8 cellular contexts compared by ENCODE assay signal in the genomic region with DNA sequence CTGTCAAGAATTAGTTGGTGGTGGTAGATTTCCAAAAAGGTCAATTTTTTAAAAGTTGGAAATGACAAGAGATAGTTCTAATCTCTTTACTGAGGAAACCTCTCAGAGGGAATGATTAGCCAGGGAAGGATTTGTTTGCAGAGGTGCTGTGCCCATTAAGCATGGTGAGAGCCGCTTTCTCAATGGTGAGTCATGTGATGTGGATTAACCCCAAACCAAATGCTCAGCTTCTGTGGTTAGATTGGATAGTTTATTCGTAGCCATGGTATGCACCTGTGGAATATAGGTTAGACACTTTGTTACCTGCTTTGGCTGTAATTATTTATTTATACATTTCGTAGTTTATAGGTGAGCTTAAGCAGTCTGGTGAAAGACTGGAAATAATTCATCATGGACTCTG. TPM values are rescaled to one million over a fixed set of nuclear protein-coding genes. Genes with fewer than 3 reads are reported as not detected.
DNase-seq lines count a peak whose midpoint lies in the region; ATAC-seq and TF ChIP-seq lines count a peak whose summit lies in the region.
"Had no signal": no experiment of that assay in that cellular context is flagged by ENCODE, and none has a peak within 500 bp of the region (broad histone marks: within the 10 kb centered on the region; RNA-seq: fewer than 3 reads in every experiment).

No MANE protein-coding gene starts in this region.

- H3K4me3 ChIP-seq in GM23248 = no peak overlapping the region

- peaks cover 31% of the 10 kb centered on the region for H3K4me1 Mint-ChIP-seq in endothelial cell (ENCODE audit: unreplicated experiment)

- DNase-seq in GM23248 (peak; percentile 82), NCI-H524 treated with DMSO at 0.1 percent for 48 hours (lab: John Stamatoyannopoulos, UW) (peak; percentile 16), endothelial cell (ENCODE audit: low spot score) (no peak), non-pigmented ciliary epithelial cell (ENCODE audit: low read depth) (peak; percentile 35), cortex of kidney (lab: John Stamatoyannopoulos, UW) (no peak), NCI-H345 treated with DMSO at 0.1 percent for 48 hours (lab: John Stamatoyannopoulos, UW; ENCODE audit: unreplicated experiment) (no peak)
- DNase-seq: NCI-H2081 treated with DMSO at 0.1 percent for 48 hours had no signal

- in situ Hi-C loops in GM23248 (cut with MboI) = no loop called here

- no peak overlapping the region for H2AFZ ChIP-seq in GM23248

- H4K20me1 ChIP-seq in GM23248 (ENCODE audit: insufficient read depth) = peaks cover 50% of the 10 kb centered on the region

- peak overlapping the region; percentile 52 for H3K4me2 ChIP-seq in GM23248 (ENCODE audit: unreplicated experiment)

- no peak overlapping the region for H3K4me3 Mint-ChIP-seq in endothelial cell (ENCODE audit: unreplicated experiment)

- H3K36me3 ChIP-seq in GM23248 (ENCODE audit: low read depth) = peaks cover 7% of the 10 kb centered on the region; the same call in 1 of the 2 replicates

- ATAC-seq in GM21786 (IDR thresholded peaks at IDR 0.05; ENCODE audit: unreplicated experiment) = no peak

- H3K9me3 ChIP-seq in GM23248 (ENCODE audit: low read depth) = no peaks in the 10 kb centered on the region

- H3K9me3 Mint-ChIP-seq in endothelial cell (ENCODE audit: unreplicated experiment) = no peaks in the 10 kb centered on the region

- H3K9me2 ChIP-seq in GM23248 (ENCODE audit: insufficient read depth) = no peaks in the 10 kb centered on the region

- peaks cover 28% of the 10 kb centered on the region for H3K36me3 Mint-ChIP-seq in endothelial cell (ENCODE audit: low read depth, unreplicated experiment)

- H3K9ac ChIP-seq in GM23248 = 0 out of 2 replicates have a peak overlapping the region, but pooled peaks have one; percentile 12

- H3K27me3 Mint-ChIP-seq in endothelial cell (ENCODE audit: unreplicated experiment) = no peaks in the 10 kb centered on the region

- no peak for TF ChIP-seq CTCF in endothelial cell (IDR thresholded peaks at IDR 0.05; ENCODE audit: unreplicated experiment)

- peaks cover 98% of the 10 kb centered on the region for H3K79me2 ChIP-seq in GM23248 (ENCODE audit: insufficient read depth)

- no peaks in the 10 kb centered on the region for H3K27me3 ChIP-seq in GM23248 (replicated peaks; ENCODE audit: insufficient read depth)

- peak overlapping the region; percentile 48 for H3K27ac Mint-ChIP-seq in endothelial cell (ENCODE audit: unreplicated experiment)

- WGBS in GM23248 (ENCODE audit: low coverage in 1 of 2, low lambda C conversion rate in 2 of 2, missing lambda C conversion rate in 2 of 2), 2 experiments = 33 to 37% methylated on average over 3 of the region's 3 CpGs

- peak overlapping the region; percentile 47 for H3K27ac ChIP-seq in GM23248

- peaks cover 24% of the 10 kb centered on the region for H3F3A ChIP-seq in GM23248 (ENCODE audit: insufficient read depth)

- H3K4me1 ChIP-seq in GM23248 (ENCODE audit: insufficient read depth) = peaks cover 23% of the 10 kb centered on the region

RNA-seq across cellular contexts. Expression of a gene that starts 7.1 kb away (rescaled TPM):
- 69.4 and 71.0 TPM in 2 replicates for total RNA-seq in GM23248 (2014; rRNA removed; shearing (Covaris generic))
- 116 and 117 TPM in 2 replicates for polyA plus RNA-seq in GM23248 (2016; fragmentation: Nextera tagmentation; extraction: Ambion mirVana)
- 223 TPM for total RNA-seq in endothelial cell (ENCODE audit: unreplicated experiment)

RNA-seq across cellular contexts. Expression of a gene that starts 38.8 kb away (rescaled TPM):
- 64.2 and 87.4 TPM in 2 replicates for total RNA-seq in GM23248 (2014; rRNA removed; shearing (Covaris generic))
- polyA plus RNA-seq in GM23248 (2016; fragmentation: Nextera tagmentation; extraction: Ambion mirVana) = 33.1 and 33.4 TPM in 2 replicates
- total RNA-seq in endothelial cell (ENCODE audit: unreplicated experiment) = 58.2 TPM

RNA-seq across cellular contexts. Expression of a gene that starts 50.6 kb away (rescaled TPM):
- not detected in 2 replicates for total RNA-seq in GM23248 (2014; rRNA removed; shearing (Covaris generic))
- not detected in 2 replicates for polyA plus RNA-seq in GM23248 (2016; fragmentation: Nextera tagmentation; extraction: Ambion mirVana)
- total RNA-seq in endothelial cell (ENCODE audit: unreplicated experiment) = not detected

Comparison
In these comparisons a context has a peak if more than half of its experiments do, and no peak if none do; other contexts are left out.
1. DNase-seq: peak in GM23248 (single experiment), NCI-H524 treated with DMSO at 0.1 percent for 48 hours (single experiment) and non-pigmented ciliary epithelial cell (single experiment); none in endothelial cell (single experiment), cortex of kidney (single experiment) and NCI-H345 treated with DMSO at 0.1 percent for 48 hours (single experiment).